Comparison of ENCODE assay signal across 1 cellular context in genomic region chr13:100244431-100244830, GRCh38.
TF ChIP-seq lines count a peak whose summit lies in the region.

No MANE protein-coding gene starts in this region.

TF ChIP-seq in WTC11, 78 proteins besides CTCF, POLR2A, EP300 and RAD21 (continued from another document):
- TF ChIP-seq, protein P1, sequence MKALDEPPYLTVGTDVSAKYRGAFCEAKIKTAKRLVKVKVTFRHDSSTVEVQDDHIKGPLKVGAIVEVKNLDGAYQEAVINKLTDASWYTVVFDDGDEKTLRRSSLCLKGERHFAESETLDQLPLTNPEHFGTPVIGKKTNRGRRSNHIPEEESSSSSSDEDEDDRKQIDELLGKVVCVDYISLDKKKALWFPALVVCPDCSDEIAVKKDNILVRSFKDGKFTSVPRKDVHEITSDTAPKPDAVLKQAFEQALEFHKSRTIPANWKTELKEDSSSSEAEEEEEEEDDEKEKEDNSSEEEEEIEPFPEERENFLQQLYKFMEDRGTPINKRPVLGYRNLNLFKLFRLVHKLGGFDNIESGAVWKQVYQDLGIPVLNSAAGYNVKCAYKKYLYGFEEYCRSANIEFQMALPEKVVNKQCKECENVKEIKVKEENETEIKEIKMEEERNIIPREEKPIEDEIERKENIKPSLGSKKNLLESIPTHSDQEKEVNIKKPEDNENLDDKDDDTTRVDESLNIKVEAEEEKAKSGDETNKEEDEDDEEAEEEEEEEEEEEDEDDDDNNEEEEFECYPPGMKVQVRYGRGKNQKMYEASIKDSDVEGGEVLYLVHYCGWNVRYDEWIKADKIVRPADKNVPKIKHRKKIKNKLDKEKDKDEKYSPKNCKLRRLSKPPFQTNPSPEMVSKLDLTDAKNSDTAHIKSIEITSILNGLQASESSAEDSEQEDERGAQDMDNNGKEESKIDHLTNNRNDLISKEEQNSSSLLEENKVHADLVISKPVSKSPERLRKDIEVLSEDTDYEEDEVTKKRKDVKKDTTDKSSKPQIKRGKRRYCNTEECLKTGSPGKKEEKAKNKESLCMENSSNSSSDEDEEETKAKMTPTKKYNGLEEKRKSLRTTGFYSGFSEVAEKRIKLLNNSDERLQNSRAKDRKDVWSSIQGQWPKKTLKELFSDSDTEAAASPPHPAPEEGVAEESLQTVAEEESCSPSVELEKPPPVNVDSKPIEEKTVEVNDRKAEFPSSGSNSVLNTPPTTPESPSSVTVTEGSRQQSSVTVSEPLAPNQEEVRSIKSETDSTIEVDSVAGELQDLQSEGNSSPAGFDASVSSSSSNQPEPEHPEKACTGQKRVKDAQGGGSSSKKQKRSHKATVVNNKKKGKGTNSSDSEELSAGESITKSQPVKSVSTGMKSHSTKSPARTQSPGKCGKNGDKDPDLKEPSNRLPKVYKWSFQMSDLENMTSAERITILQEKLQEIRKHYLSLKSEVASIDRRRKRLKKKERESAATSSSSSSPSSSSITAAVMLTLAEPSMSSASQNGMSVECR (CRISPR knock-in tag; IDR thresholded peaks at IDR 0.05; ENCODE audit: borderline replicate concordance) = no peak
- TF ChIP-seq NFYB (CRISPR knock-in tag; conservative IDR thresholded peaks at IDR 0.05; ENCODE audit: low read depth) = no peak
- no peak for TF ChIP-seq ZNF232 (CRISPR knock-in tag; IDR thresholded peaks at IDR 0.05)
- no peak for TF ChIP-seq GTF2I (CRISPR knock-in tag; conservative IDR thresholded peaks at IDR 0.05)
- no peak for TF ChIP-seq NR3C1 (CRISPR knock-in tag; conservative IDR thresholded peaks at IDR 0.05; ENCODE audit: low read depth)
- TF ChIP-seq NR1H2 (CRISPR knock-in tag; IDR thresholded peaks at IDR 0.05) = no peak
- TF ChIP-seq, protein P2, sequence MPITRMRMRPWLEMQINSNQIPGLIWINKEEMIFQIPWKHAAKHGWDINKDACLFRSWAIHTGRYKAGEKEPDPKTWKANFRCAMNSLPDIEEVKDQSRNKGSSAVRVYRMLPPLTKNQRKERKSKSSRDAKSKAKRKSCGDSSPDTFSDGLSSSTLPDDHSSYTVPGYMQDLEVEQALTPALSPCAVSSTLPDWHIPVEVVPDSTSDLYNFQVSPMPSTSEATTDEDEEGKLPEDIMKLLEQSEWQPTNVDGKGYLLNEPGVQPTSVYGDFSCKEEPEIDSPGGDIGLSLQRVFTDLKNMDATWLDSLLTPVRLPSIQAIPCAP (CRISPR knock-in tag; IDR thresholded peaks at IDR 0.05) = no peak
- no peak for TF ChIP-seq GABPB1 (CRISPR knock-in tag; IDR thresholded peaks at IDR 0.05)
- TF ChIP-seq AR (CRISPR knock-in tag; IDR thresholded peaks at IDR 0.05) = no peak
- TF ChIP-seq ZNF121 (CRISPR knock-in tag; IDR thresholded peaks at IDR 0.05) = no peak
- TF ChIP-seq OVOL2 (CRISPR knock-in tag; IDR thresholded peaks at IDR 0.05; ENCODE audit: borderline replicate concordance) = no peak
